ENCODE assay signal across 31 cellular contexts in the genomic region with DNA sequence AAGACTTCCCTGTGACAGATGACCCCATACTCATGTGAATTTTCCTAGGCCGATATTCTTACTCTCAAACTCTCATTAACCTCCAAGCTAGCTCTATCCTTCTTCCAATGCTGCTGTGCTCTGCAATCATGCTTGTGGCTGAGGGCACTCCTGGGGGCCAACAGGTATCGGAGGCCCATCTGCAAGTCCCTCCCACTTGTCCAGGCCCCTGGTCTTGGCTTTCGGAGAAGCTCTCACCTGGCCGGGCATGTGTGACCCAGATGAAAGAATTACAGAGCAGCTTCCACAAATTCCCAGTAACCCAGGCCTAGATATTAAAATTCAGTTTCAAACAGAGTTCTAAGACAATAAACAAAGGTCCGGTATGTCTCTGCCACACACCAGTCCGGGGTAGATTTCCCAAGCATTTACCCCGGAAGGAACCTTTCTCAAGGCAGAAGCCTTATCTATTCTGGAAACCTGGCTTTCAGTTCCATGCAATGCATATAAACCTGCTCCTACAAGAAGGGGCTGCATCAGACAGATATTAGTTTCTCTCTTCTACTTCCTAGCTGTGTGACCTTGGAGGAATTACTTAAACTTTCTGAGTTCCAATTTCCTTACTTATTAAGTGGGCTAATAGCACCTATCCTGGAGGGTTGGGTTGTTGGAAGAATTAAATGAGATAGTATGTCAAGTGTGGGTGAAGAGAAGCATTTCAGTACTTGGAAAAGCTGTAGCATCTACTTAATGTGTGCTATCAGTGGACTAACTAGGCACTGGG.
DNase-seq lines count a peak whose midpoint lies in the region; ATAC-seq, FAIRE-seq and TF ChIP-seq lines count a peak whose summit lies in the region.
"Had no signal": no experiment of that assay in that cellular context is flagged by ENCODE, and none has a peak within 500 bp of the region (broad histone marks: within the 10 kb centered on the region; RNA-seq: fewer than 3 reads in every experiment).

No MANE protein-coding gene starts in this region.

- no peaks in the 10 kb centered on the region for H3K79me2 ChIP-seq in HCT116 (ENCODE audit: insufficient read depth, low read length)
- no peaks in the 10 kb centered on the region for H3K79me2 ChIP-seq in K562 (ENCODE audit: control insufficient read depth, insufficient read depth, low read length)

- H3K27ac ChIP-seq in HCT116 (ENCODE audit: low read depth, low read length) (no peak overlapping the region), K562 (ENCODE audit: extremely low read depth, low read depth, low read length) (peak overlapping the region; percentile 49; the same call in 2 of the 3 replicates), stomach (peak overlapping the region; percentile 45 to 81 (median 59)), uterus (no peak overlapping the region)
- H3K27ac ChIP-seq: gastroesophageal sphincter, left ventricle myocardium inferior, ovary had no signal

- BruUV-seq in HCT116 (replicated peaks; lab: Mats Ljungman, UMichigan) (no TSS peak), K562 (replicated peaks; lab: Mats Ljungman, UMichigan) (no TSS peak)

- ATAC-seq in HCT116 (peak; percentile 35; the same call in 1 of the 2 replicates), K562 (peak; percentile 71), mucosa of descending colon (peak; percentile 1)
- no peak for ATAC-seq in activated T-cell treated with anti-CD3 and anti-CD28 coated beads, Interleukin-2, amount 50 U/mL, for 4 hours
- ATAC-seq: activated T-helper 17 cell treated with anti-CD3 and anti-CD28 coated beads, Interleukin-2, amount 50 U/mL, for 72 hours; gastroesophageal sphincter; natural killer cell treated with Interleukin-12 subunit alpha and Interleukin-12 subunit beta and Interleukin-15 and Interleukin-18, amount 100 ng/mL, for 72 hours had no signal

- H3K9me3 ChIP-seq in HCT116 (ENCODE audit: control insufficient read depth in 1 of 2, insufficient read depth in 1 of 2, low read depth in 1 of 2, low read length in 2 of 2) (no peaks in the 10 kb centered on the region), K562 (replicated peaks; ENCODE audit: control insufficient read depth, insufficient read depth, low read depth, low read length) (no peaks in the 10 kb centered on the region), mucosa of descending colon (no peaks in the 10 kb centered on the region), stomach (no peaks in the 10 kb centered on the region), uterus (no peaks in the 10 kb centered on the region)
- H3K9me3 ChIP-seq: BE2C, gastroesophageal sphincter, left ventricle myocardium inferior, ovary had no signal

- RAD21 ChIA-PET in HCT116 (lab: Charles Lee; ENCODE audit: low non-redundant PET in 1 of 2, low total read pairs in 2 of 2, uncharacterized antibody in 2 of 2, unreplicated experiment in 2 of 2), result no interaction called here

- H3K9ac ChIP-seq in HCT116 (ENCODE audit: low read length) (no peak overlapping the region), K562 (ENCODE audit: insufficient read depth in 1 of 2, low read depth in 2 of 2, low read length in 2 of 2) (no peak overlapping the region)

- TF ChIP-seq CTCF in HCT116 (IDR thresholded peaks at IDR 0.05 in 2 of 3, conservative IDR thresholded peaks at IDR 0.05 in 1 of 3; ENCODE audit: borderline replicate concordance in 1 of 3, insufficient read depth in 1 of 3, low read depth in 2 of 3, low read length in 2 of 3), result no peak
- no peak for TF ChIP-seq CTCF in K562 (IDR thresholded peaks at IDR 0.05 in 2 of 3, conservative IDR thresholded peaks at IDR 0.05 in 1 of 3; ENCODE audit: insufficient read depth in 2 of 3, low read depth in 1 of 3, low read length in 3 of 3)
- TF ChIP-seq CTCF in mucosa of descending colon (IDR thresholded peaks at IDR 0.05), result no peak
- no peak for TF ChIP-seq CTCF in stomach (IDR thresholded peaks at IDR 0.05)
- TF ChIP-seq CTCF in uterus (IDR thresholded peaks at IDR 0.05), result no peak

- H3K27me3 ChIP-seq in HCT116 (ENCODE audit: insufficient read depth, low read length) (no peaks in the 10 kb centered on the region), K562 (ENCODE audit: control insufficient read depth in 2 of 2, insufficient read depth in 2 of 2, low read length in 2 of 2) (no peaks in the 10 kb centered on the region), stomach (no peaks in the 10 kb centered on the region), uterus (no peaks in the 10 kb centered on the region)
- H3K27me3 ChIP-seq: BE2C, gastroesophageal sphincter, ovary had no signal

- peak; percentile 66 for FAIRE-seq in K562 (lab: Jason Lieb, UNC)

- 32% methylated on average over 7 of the region's 7 CpGs for WGBS in K562 (ENCODE audit: insufficient coverage, low coverage, missing lambda C conversion rate)
- WGBS in stomach, 5 donors, result 54 to 60% (median 56%) methylated on average over 7 of the region's 7 CpGs

- no peaks in the 10 kb centered on the region for H3K9me1 ChIP-seq in K562 (ENCODE audit: control insufficient read depth, insufficient read depth, low read length)

- H4K20me1 ChIP-seq in HCT116 (ENCODE audit: insufficient read depth), result no peaks in the 10 kb centered on the region
- no peaks in the 10 kb centered on the region for H4K20me1 ChIP-seq in K562 (replicated peaks; ENCODE audit: control insufficient read depth, insufficient read depth, low read length)

- POLR2A ChIA-PET in HCT116 (lab: Charles Lee) (no interaction called here), K562 (lab: Yijun Ruan, JAX) (interaction anchor here (0.8 to 2.2 kb wide), 3 partner anchors 12 to 443 kb away, joined by 3 to 11 read pairs (median 4); no protein-coding TSS in a partner anchor)

- TF ChIP-seq RAD21 in HCT116 (IDR thresholded peaks at IDR 0.05; ENCODE audit: low read depth), result no peak
- TF ChIP-seq RAD21 in K562 (CRISPR knock-in tag; conservative IDR thresholded peaks at IDR 0.05 in 1 of 2, IDR thresholded peaks at IDR 0.05 in 1 of 2), result no peak

- H3K4me1 ChIP-seq in HCT116 (ENCODE audit: control insufficient read depth in 1 of 2, insufficient read depth in 2 of 2, low read length in 2 of 2), result peaks cover 14 to 17% of the 10 kb centered on the region in 2 experiments; a peak in 3 of 4 replicates
- H3K4me1 ChIP-seq in K562 (replicated peaks in 1 of 2; ENCODE audit: control insufficient read depth in 2 of 2, insufficient read depth in 2 of 2, low read length in 2 of 2), result peaks cover 15 to 20% of the 10 kb centered on the region in 2 experiments
- H3K4me1 ChIP-seq in mucosa of descending colon (ENCODE audit: low read depth), result peaks cover 19% of the 10 kb centered on the region
- H3K4me1 ChIP-seq in stomach, result peaks cover 0 to 29% (median 22%) of the 10 kb centered on the region in 4 donors
- H3K4me1 ChIP-seq in uterus, result peaks cover 0 to 3% of the 10 kb centered on the region in 2 donors
- H3K4me1 ChIP-seq: BE2C, left ventricle myocardium inferior had no signal

- H2AFZ ChIP-seq in HCT116 (ENCODE audit: low read depth, low read length, poor library complexity, severe bottlenecking) (peak overlapping the region; percentile 75), K562 (ENCODE audit: low read depth, low read length) (peak overlapping the region; percentile 60)

- no peaks in the 10 kb centered on the region for H3K9me3 Mint-ChIP-seq in activated T-cell treated with anti-CD3 and anti-CD28 coated beads, Interleukin-2, amount 50 U/mL, for 4 hours
- H3K9me3 Mint-ChIP-seq: activated CD4-positive, alpha-beta memory T cell treated with anti-CD3 and anti-CD28 coated beads for 36 hours; activated naive CD4-positive, alpha-beta T cell treated with anti-CD3 and anti-CD28 coated beads, Interleukin-2, amount 50 U/mL, for 24 hours; activated T-helper 17 cell treated with anti-CD3 and anti-CD28 coated beads, Interleukin-2, amount 50 U/mL, for 72 hours; endodermal cell; immature natural killer cell; natural killer cell treated with Interleukin-12 subunit alpha and Interleukin-12 subunit beta and Interleukin-15 and Interleukin-18, amount 100 ng/mL, for 72 hours had no signal

- TF ChIP-seq EP300 in K562 (IDR thresholded peaks at IDR 0.05; ENCODE audit: low read length) (peak; percentile 67; the same call in 1 of the 2 replicates), stomach (IDR thresholded peaks at IDR 0.05) (no peak)

- DNase-seq in HCT116 (ENCODE audit: low read depth, low spot score), result no peak
- peak; percentile 14 to 68 (median 28) for DNase-seq in K562 (ENCODE audit: extremely low read depth in 1 of 4, low spot score in 3 of 4)
- DNase-seq in mucosa of descending colon, result peak in 1 of 3 donors; percentile 44
- no peak for DNase-seq in stomach
- no peak for DNase-seq in NCI-H82 (lab: John Stamatoyannopoulos, UW)
- no peak for DNase-seq in activated T-cell treated with anti-CD3 and anti-CD28 coated beads, Interleukin-2, amount 50 U/mL, for 4 hours
- DNase-seq in stimulated activated naive CD4-positive, alpha-beta T cell treated with Interleukin-2 at 50 U/mL for 16 hours (lab: John Stamatoyannopoulos, UW), result no peak
- no peak for DNase-seq in uterus
- DNase-seq: ACHN; activated CD4-positive, alpha-beta memory T cell treated with anti-CD3 and anti-CD28 coated beads for 36 hours; activated CD4-positive, CD25-positive, alpha-beta regulatory T cell treated with anti-CD3 and anti-CD28 coated beads, Interleukin-2, amount 50 U/mL, for 72 hours; activated CD8-positive, alpha-beta memory T cell treated with anti-CD3 and anti-CD28 coated beads, Interleukin-2, amount 50 U/mL, for 4 hours; anterior cingulate cortex; BE2C; cortex of kidney; endodermal cell; GOT3; hypothalamus; immature natural killer cell; IMR-90; left ventricle myocardium inferior; NCI-H1092; NCI-H187 treated with DMSO at 0.1 percent for 48 hours; ovary; right cardiac atrium; stimulated activated CD4-positive, alpha-beta T cell treated with anti-CD3 and anti-CD28 coated beads, Interleukin-12 subunit alpha, Interleukin-12 subunit beta, amount 100 ng/mL, for 4 hours; stimulated activated CD4-positive, alpha-beta T cell treated with anti-CD3 and anti-CD28 coated beads, Interleukin-4, amount 100 ng/mL, for 1 hour had no signal

- H3K9me2 ChIP-seq in HCT116 (ENCODE audit: insufficient read depth), result no peaks in the 10 kb centered on the region

- peak overlapping the region; percentile 67 for H3K4me2 ChIP-seq in HCT116 (ENCODE audit: low read length)
- H3K4me2 ChIP-seq in K562 (ENCODE audit: insufficient read depth, low read length), result peak overlapping the region; percentile 34

- H3K36me3 ChIP-seq in HCT116 (ENCODE audit: control insufficient read depth in 1 of 2, insufficient read depth in 2 of 2, low read length in 2 of 2) (no peaks in the 10 kb centered on the region), K562 (ENCODE audit: control insufficient read depth, insufficient read depth, low read length) (no peaks in the 10 kb centered on the region), mucosa of descending colon (ENCODE audit: low read depth) (no peaks in the 10 kb centered on the region), stomach (no peaks in the 10 kb centered on the region), uterus (no peaks in the 10 kb centered on the region)
- H3K36me3 ChIP-seq: BE2C, gastroesophageal sphincter, left ventricle myocardium inferior, ovary had no signal

- no peaks in the 10 kb centered on the region for H3K36me3 Mint-ChIP-seq in activated T-cell treated with anti-CD3 and anti-CD28 coated beads, Interleukin-2, amount 50 U/mL, for 4 hours (ENCODE audit: insufficient read depth)
- H3K36me3 Mint-ChIP-seq: activated CD4-positive, alpha-beta memory T cell treated with anti-CD3 and anti-CD28 coated beads for 36 hours; activated naive CD4-positive, alpha-beta T cell treated with anti-CD3 and anti-CD28 coated beads, Interleukin-2, amount 50 U/mL, for 24 hours; immature natural killer cell; natural killer cell treated with Interleukin-12 subunit alpha and Interleukin-12 subunit beta and Interleukin-15 and Interleukin-18, amount 100 ng/mL, for 72 hours had no signal

- CTCF ChIA-PET in HCT116 (lab: Charles Lee), result no interaction called here
- CTCF ChIA-PET in K562 (lab: Yijun Ruan, JAX; ENCODE audit: low intra/inter-chr PET ratio), result no interaction called here

- intact Hi-C loops in HCT116 (cut with micrococcal nuclease) (no loop called here), K562 (cut with micrococcal nuclease) (no loop called here), mucosa of descending colon (cut with DNase I, micrococcal nuclease) (loop anchor here in 1 of 2 donors (5.0 kb wide), 1 partner anchor 441 kb away; no protein-coding TSS in a partner anchor), stomach (cut with DNase I; ENCODE audit: low total_unique reads) (no loop called here), uterus (cut with DNase I; ENCODE audit: low total_unique reads) (no loop called here)

- TF ChIP-seq POLR2A in HCT116 (IDR thresholded peaks at IDR 0.05; ENCODE audit: borderline replicate concordance, extremely low read depth, insufficient read depth, insufficient read length), result no peak
- no peak for TF ChIP-seq POLR2A in K562 (conservative IDR thresholded peaks at IDR 0.05)
- no peak for TF ChIP-seq POLR2A in stomach (IDR thresholded peaks at IDR 0.05)
- no peak for TF ChIP-seq POLR2A in uterus (IDR thresholded peaks at IDR 0.05)

- in situ Hi-C loops in K562 (cut with MboI), result no loop called here

- H3K4me3 ChIP-seq in HCT116 (replicated peaks in 1 of 2; ENCODE audit: low read depth in 1 of 2, low read length in 2 of 2) (0 out of 4 replicates have a peak overlapping the region, but pooled peaks of 1 of the 2 experiments have one; percentile 10), K562 (no peak overlapping the region), mucosa of descending colon (no peak overlapping the region), stomach (no peak overlapping the region), uterus (no peak overlapping the region)
- H3K4me3 ChIP-seq: gastroesophageal sphincter, left ventricle myocardium inferior, ovary had no signal

- H3K4me3 Mint-ChIP-seq in activated T-cell treated with anti-CD3 and anti-CD28 coated beads, Interleukin-2, amount 50 U/mL, for 4 hours, result no peak overlapping the region
- H3K4me3 Mint-ChIP-seq: activated CD4-positive, alpha-beta memory T cell treated with anti-CD3 and anti-CD28 coated beads for 36 hours; activated naive CD4-positive, alpha-beta T cell treated with anti-CD3 and anti-CD28 coated beads, Interleukin-2, amount 50 U/mL, for 24 hours; activated T-helper 17 cell treated with anti-CD3 and anti-CD28 coated beads, Interleukin-2, amount 50 U/mL, for 72 hours; endodermal cell; immature natural killer cell; natural killer cell treated with Interleukin-12 subunit alpha and Interleukin-12 subunit beta and Interleukin-15 and Interleukin-18, amount 100 ng/mL, for 72 hours had no signal

- no peaks in the 10 kb centered on the region for H3K27me3 Mint-ChIP-seq in activated T-cell treated with anti-CD3 and anti-CD28 coated beads, Interleukin-2, amount 50 U/mL, for 4 hours (ENCODE audit: low read depth)
- H3K27me3 Mint-ChIP-seq: activated CD4-positive, alpha-beta memory T cell treated with anti-CD3 and anti-CD28 coated beads for 36 hours; activated naive CD4-positive, alpha-beta T cell treated with anti-CD3 and anti-CD28 coated beads, Interleukin-2, amount 50 U/mL, for 24 hours had no signal

- H3K4me1 Mint-ChIP-seq in activated T-cell treated with anti-CD3 and anti-CD28 coated beads, Interleukin-2, amount 50 U/mL, for 4 hours (ENCODE audit: low read depth), result no peaks in the 10 kb centered on the region
- H3K4me1 Mint-ChIP-seq: activated naive CD4-positive, alpha-beta T cell treated with anti-CD3 and anti-CD28 coated beads, Interleukin-2, amount 50 U/mL, for 24 hours; activated T-helper 17 cell treated with anti-CD3 and anti-CD28 coated beads, Interleukin-2, amount 50 U/mL, for 72 hours; endodermal cell; immature natural killer cell had no signal

Comparison
In these comparisons a context has a peak if more than half of its experiments do, and no peak if none do; other contexts are left out.
1. ATAC-seq: peak in HCT116 (single experiment), K562 (single experiment) and mucosa of descending colon (single experiment); none in activated T-cell treated with anti-CD3 and anti-CD28 coated beads, Interleukin-2, amount 50 U/mL, for 4 hours (0 of 2).
2. DNase-seq: peak in K562 (4 of 4); none in HCT116 (single experiment), stomach (single experiment), NCI-H82 (single experiment), activated T-cell treated with anti-CD3 and anti-CD28 coated beads, Interleukin-2, amount 50 U/mL, for 4 hours (single experiment), stimulated activated naive CD4-positive, alpha-beta T cell treated with Interleukin-2 at 50 U/mL for 16 hours (single experiment) and uterus (0 of 2).
3. H3K27ac ChIP-seq: peak in K562 (single experiment) and stomach (5 of 5); none in HCT116 (single experiment) and uterus (0 of 2).
4. Of the 22 proteins assayed by ChIP-seq in both K562 and HCT116: peak only in K562: ELF1, FOSL1 and POLR2AphosphoS5; only in HCT116: none; in both: none; in neither: 18; mixed calls (peak in some experiments, not most) for 1.